18 cellular contexts compared by ENCODE assay signal in genomic region chr1:206492589-206492988, GRCh38. TPM values are rescaled to one million over a fixed set of nuclear protein-coding genes. Genes with fewer than 3 reads are reported as not detected.
DNase-seq lines count a peak whose midpoint lies in the region; ATAC-seq, FAIRE-seq and TF ChIP-seq lines count a peak whose summit lies in the region.
"Had no signal": no experiment of that assay in that cellular context is flagged by ENCODE, and none has a peak within 500 bp of the region (broad histone marks: within the 10 kb centered on the region; RNA-seq: fewer than 3 reads in every experiment).

No MANE protein-coding gene starts in this region.

- peak overlapping the region; percentile 3 for H3K27ac Mint-ChIP-seq in activated T-cell treated with anti-CD3 and anti-CD28 coated beads, Interleukin-2, amount 50 U/mL, for 24 hours
- H3K27ac Mint-ChIP-seq in activated naive CD8-positive, alpha-beta T cell treated with anti-CD3 and anti-CD28 coated beads for 36 hours: peak overlapping the region; percentile 4
- H3K27ac Mint-ChIP-seq: GM23338 had no signal

- TF ChIP-seq CTCF in osteoblast (IDR thresholded peaks at IDR 0.05; ENCODE audit: extremely low read depth, low read depth, low read length) (no peak), foreskin keratinocyte (conservative IDR thresholded peaks at IDR 0.05) (no peak)

- FAIRE-seq in RCC 7860 (lab: Jason Lieb, UNC): no peak
- FAIRE-seq: GM12892 had no signal

- no peaks in the 10 kb centered on the region for H3K79me2 ChIP-seq in osteoblast (ENCODE audit: insufficient read depth, low read length)

- no peak for DNase-seq in activated T-cell treated with anti-CD3 and anti-CD28 coated beads, Interleukin-2, amount 50 U/mL, for 24 hours
- DNase-seq in activated T-cell treated with anti-CD3 and anti-CD28 coated beads, Interleukin-2, amount 50 U/mL, for 48 hours: no peak
- no peak for DNase-seq in activated naive CD8-positive, alpha-beta T cell treated with anti-CD3 and anti-CD28 coated beads for 36 hours
- DNase-seq in osteoblast (ENCODE audit: insufficient read length, low spot score, missing footprints) (peak; percentile 31), foreskin keratinocyte (no peak), RCC 7860 (ENCODE audit: low spot score) (no peak), erythroblast (lab: John Stamatoyannopoulos, UW) (no peak)
- DNase-seq: 8988T; AML-193; Caco-2; CD8-positive, alpha-beta memory T cell; DND-41; GDM1; H7 had no signal

- H3K9me3 ChIP-seq in BLaER1: no peaks in the 10 kb centered on the region
- H3K9me3 ChIP-seq in osteoblast (ENCODE audit: low read depth, low read length): no peaks in the 10 kb centered on the region
- H3K9me3 ChIP-seq: Caco-2 had no signal

- H3K4me3 Mint-ChIP-seq in activated T-cell treated with anti-CD3 and anti-CD28 coated beads, Interleukin-2, amount 50 U/mL, for 24 hours: no peak overlapping the region
- H3K4me3 Mint-ChIP-seq in activated naive CD8-positive, alpha-beta T cell treated with anti-CD3 and anti-CD28 coated beads for 36 hours: no peak overlapping the region
- H3K4me3 Mint-ChIP-seq: CD8-positive, alpha-beta memory T cell; GM23338 had no signal

- no peak overlapping the region for H3K4me3 ChIP-seq in BLaER1
- H3K4me3 ChIP-seq in osteoblast (ENCODE audit: insufficient read depth, low read length): no peak overlapping the region
- H3K4me3 ChIP-seq: GM23338 had no signal

- H3K4me2 ChIP-seq in BLaER1 (peak overlapping the region; percentile 96), osteoblast (ENCODE audit: insufficient read depth, low read length) (no peak overlapping the region)
- H3K4me2 ChIP-seq: GM23338 had no signal

- peak overlapping the region; percentile 77 for H3K27ac ChIP-seq in BLaER1
- no peak overlapping the region for H3K27ac ChIP-seq in osteoblast (ENCODE audit: low read depth, low read length)
- no peak overlapping the region for H3K27ac ChIP-seq in foreskin keratinocyte
- H3K27ac ChIP-seq: C4-2B had no signal

- peaks cover 88% of the 10 kb centered on the region for H3K36me3 Mint-ChIP-seq in activated T-cell treated with anti-CD3 and anti-CD28 coated beads, Interleukin-2, amount 50 U/mL, for 24 hours (ENCODE audit: low read depth)
- H3K36me3 Mint-ChIP-seq in activated naive CD8-positive, alpha-beta T cell treated with anti-CD3 and anti-CD28 coated beads for 36 hours: peaks cover 17% of the 10 kb centered on the region

- no peaks in the 10 kb centered on the region for H3K9me3 Mint-ChIP-seq in activated T-cell treated with anti-CD3 and anti-CD28 coated beads, Interleukin-2, amount 50 U/mL, for 24 hours
- no peaks in the 10 kb centered on the region for H3K9me3 Mint-ChIP-seq in activated naive CD8-positive, alpha-beta T cell treated with anti-CD3 and anti-CD28 coated beads for 36 hours
- H3K9me3 Mint-ChIP-seq: CD8-positive, alpha-beta memory T cell; GM23338 had no signal

- H4K20me1 ChIP-seq in BLaER1 (peaks cover 12% of the 10 kb centered on the region; the same call in 1 of the 2 replicates), osteoblast (ENCODE audit: insufficient read depth, low read length) (peaks cover 22% of the 10 kb centered on the region)

- no peaks in the 10 kb centered on the region for H3K27me3 ChIP-seq in BLaER1
- H3K27me3 ChIP-seq in osteoblast (ENCODE audit: insufficient read depth, low read length): no peaks in the 10 kb centered on the region
- no peaks in the 10 kb centered on the region for H3K27me3 ChIP-seq in foreskin keratinocyte

- H3K27me3 Mint-ChIP-seq in activated T-cell treated with anti-CD3 and anti-CD28 coated beads, Interleukin-2, amount 50 U/mL, for 24 hours: no peaks in the 10 kb centered on the region
- H3K27me3 Mint-ChIP-seq in activated naive CD8-positive, alpha-beta T cell treated with anti-CD3 and anti-CD28 coated beads for 36 hours: no peaks in the 10 kb centered on the region
- H3K27me3 Mint-ChIP-seq: CD8-positive, alpha-beta memory T cell had no signal

- peak overlapping the region; percentile 55; the same call in 1 of the 2 replicates for H3K9ac ChIP-seq in BLaER1

- no peak overlapping the region for H2AFZ ChIP-seq in osteoblast (ENCODE audit: low read length)
- H2AFZ ChIP-seq: GM23338 had no signal

- H3K36me3 ChIP-seq in BLaER1 (peaks cover 18% of the 10 kb centered on the region), osteoblast (ENCODE audit: insufficient read depth, low read length) (peaks cover 50% of the 10 kb centered on the region)

- TF ChIP-seq POLR2A in erythroblast (IDR thresholded peaks at IDR 0.05; ENCODE audit: low read length): no peak

- H3K4me1 Mint-ChIP-seq in activated T-cell treated with anti-CD3 and anti-CD28 coated beads, Interleukin-2, amount 50 U/mL, for 24 hours (ENCODE audit: low read depth): peaks cover 10% of the 10 kb centered on the region
- peaks cover 20% of the 10 kb centered on the region for H3K4me1 Mint-ChIP-seq in activated naive CD8-positive, alpha-beta T cell treated with anti-CD3 and anti-CD28 coated beads for 36 hours

- ATAC-seq in foreskin keratinocyte: no peak
- ATAC-seq: GM23338 had no signal

- H3K4me1 ChIP-seq in BLaER1 (peaks cover 82% of the 10 kb centered on the region), osteoblast (ENCODE audit: insufficient read depth, low read length) (peaks cover 22% of the 10 kb centered on the region), foreskin keratinocyte (no peaks in the 10 kb centered on the region)

RNA-seq across cellular contexts. Expression of gene RASSF5, which starts 14.7 kb away (rescaled TPM):
- 100 to 1,000 TPM; 223 to 226 TPM for total RNA-seq in activated naive CD8-positive, alpha-beta T cell treated with anti-CD3 and anti-CD28 coated beads for 36 hours
- total RNA-seq in osteoblast: 0.59 and 0.72 TPM in 2 replicates
- total RNA-seq in foreskin keratinocyte: 2.4 and 2.8 TPM in 2 replicates
- polyA plus RNA-seq in foreskin keratinocyte: 1.4 and 1.8 TPM in 2 replicates

RNA-seq across cellular contexts. Expression of gene IKBKE, which starts 22.3 kb away (rescaled TPM):
- 10 to 100 TPM; 18.7 to 19.8 TPM for total RNA-seq in activated naive CD8-positive, alpha-beta T cell treated with anti-CD3 and anti-CD28 coated beads for 36 hours
- total RNA-seq in osteoblast (14.7 and 18.8 TPM in 2 replicates), foreskin keratinocyte (14.2 and 15.1 TPM in 2 replicates)
- polyA plus RNA-seq in foreskin keratinocyte: 10.0 and 10.8 TPM in 2 replicates

Comparison
In these comparisons a context has a peak if more than half of its experiments do, and no peak if none do; other contexts are left out.
1. RNA of gene RASSF5, which starts 14.7 kb away (total RNA-seq): 223 to 226 TPM in activated naive CD8-positive, alpha-beta T cell treated with anti-CD3 and anti-CD28 coated beads for 36 hours; 2.4 to 2.8 TPM in foreskin keratinocyte and 0.59 to 0.72 TPM in osteoblast; every median in the first group is over 10 times any median in the second.